10 cellular contexts compared by ENCODE assay signal in the genomic region with DNA sequence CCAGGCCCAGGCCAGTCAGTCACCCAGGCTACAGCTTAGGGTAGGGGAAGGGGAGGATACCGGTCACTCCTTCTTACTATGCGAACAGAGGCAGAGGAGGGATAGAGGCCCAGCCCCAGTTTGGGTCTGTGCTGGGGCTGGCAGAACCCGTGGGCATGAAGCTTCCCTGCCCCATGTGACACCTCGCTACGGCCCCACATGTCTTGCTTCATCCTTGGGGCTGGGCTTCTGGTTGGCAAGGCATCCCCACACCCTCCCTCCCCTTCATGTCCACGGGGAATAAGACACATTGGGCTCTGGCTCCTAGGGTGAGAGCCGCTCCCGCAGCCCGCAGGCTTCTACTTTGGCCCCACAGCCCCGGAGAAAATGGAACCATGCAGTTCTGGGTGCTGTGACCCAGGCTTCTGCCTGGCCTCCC. TPM values are rescaled to one million over a fixed set of nuclear protein-coding genes. Genes with fewer than 3 reads are reported as not detected.
DNase-seq lines count a peak whose midpoint lies in the region; ATAC-seq and TF ChIP-seq lines count a peak whose summit lies in the region.
"Had no signal": no experiment of that assay in that cellular context is flagged by ENCODE, and none has a peak within 500 bp of the region (broad histone marks: within the 10 kb centered on the region; RNA-seq: fewer than 3 reads in every experiment).

No MANE protein-coding gene starts in this region.

- TF ChIP-seq CTCF in Panc1 (IDR thresholded peaks at IDR 0.05) (no peak), thoracic aorta (IDR thresholded peaks at IDR 0.05) (no peak), GM20000 (IDR thresholded peaks at IDR 0.05; ENCODE audit: extremely low read depth, missing control alignments) (no peak)

- in situ Hi-C loops in Panc1 (cut with HindIII; ENCODE audit: low pct_unique_long_range_greater_than_20kb, low sequenced_read_pairs) = no loop called here

- no TSS peak for BruUV-seq in Panc1 (replicated peaks; lab: Mats Ljungman, UMichigan)

- ATAC-seq in Panc1 (peak; percentile 38; the same call in 1 of the 2 replicates), thoracic aorta (ENCODE audit: insufficient number of reproducible peaks, low FRiP score, low read depth) (peak; percentile 4)

- H3K9me3 ChIP-seq in Panc1 (ENCODE audit: control insufficient read depth, insufficient read depth, low read depth, low read length) (no peaks in the 10 kb centered on the region), mucosa of rectum (ENCODE audit: control insufficient read depth in 2 of 2, low read length in 2 of 2) (no peaks in the 10 kb centered on the region), thoracic aorta (no peaks in the 10 kb centered on the region)

- H3K9ac ChIP-seq in mucosa of rectum (ENCODE audit: low read depth in 1 of 2, low read length in 2 of 2) = peak overlapping the region; percentile 49 to 52

- POLR2A ChIA-PET in Panc1 (lab: Charles Lee) = no interaction called here

- intact Hi-C loops in Panc1 (cut with micrococcal nuclease; ENCODE audit: unreplicated experiment) = no loop called here

- no peaks in the 10 kb centered on the region; the same call in none of the 2 replicates for H3K36me3 ChIP-seq in Panc1 (ENCODE audit: control insufficient read depth, insufficient read depth, low read length)
- peaks cover 20 to 27% of the 10 kb centered on the region in 2 donors for H3K36me3 ChIP-seq in mucosa of rectum (ENCODE audit: control insufficient read depth in 2 of 2, insufficient read depth in 2 of 2, low read length in 2 of 2)
- peaks cover 26% of the 10 kb centered on the region for H3K36me3 ChIP-seq in thoracic aorta

- peak overlapping the region; percentile 59; the same call in 1 of the 2 replicates for H3K27ac ChIP-seq in Panc1 (ENCODE audit: low read length)
- peak overlapping the region; percentile 87 to 91 for H3K27ac ChIP-seq in mucosa of rectum (ENCODE audit: low read depth in 2 of 2, low read length in 2 of 2)
- peak overlapping the region; percentile 99 for H3K27ac ChIP-seq in thoracic aorta

- no peak overlapping the region for H3K4me3 ChIP-seq in Panc1 (ENCODE audit: low read depth in 2 of 2, low read length in 2 of 2)
- no peak overlapping the region for H3K4me3 ChIP-seq in mucosa of rectum (ENCODE audit: low read length in 2 of 2)
- peak overlapping the region; percentile 34 for H3K4me3 ChIP-seq in thoracic aorta

- CTCF ChIA-PET in Panc1 (lab: Charles Lee) = interaction anchor here (0.5 kb wide), 1 partner anchor 170 kb away, joined by 3 read pairs; no protein-coding TSS in a partner anchor

- peaks cover 17% of the 10 kb centered on the region for H3K4me1 ChIP-seq in Panc1 (ENCODE audit: control insufficient read depth, insufficient read depth, low read length)
- H3K4me1 ChIP-seq in mucosa of rectum (ENCODE audit: control insufficient read depth in 2 of 2, insufficient read depth in 2 of 2, low read length in 2 of 2) = peaks cover 35 to 42% of the 10 kb centered on the region in 2 donors
- H3K4me1 ChIP-seq in thoracic aorta (ENCODE audit: control insufficient read depth in 1 of 2, low read depth in 2 of 2) = peaks cover 37 to 74% of the 10 kb centered on the region in 2 donors

- DNase-seq in Panc1 (ENCODE audit: low read depth, low spot score) (no peak), epidermal melanocyte (ENCODE audit: insufficient read length, low spot score) (peak; percentile 50), thoracic aorta (ENCODE audit: low spot score) (no peak), ureter (ENCODE audit: low spot score) (no peak), GM20000 (ENCODE audit: low spot score) (no peak), SW480 (ENCODE audit: low spot score) (no peak), NK-92 (lab: John Stamatoyannopoulos, UW; ENCODE audit: unreplicated experiment) (no peak)
- DNase-seq: stimulated activated CD4-positive, alpha-beta T cell treated with anti-CD3 and anti-CD28 coated beads, Interleukin-15, amount 100 ng/mL, for 24 hours had no signal

- H3K27me3 ChIP-seq in Panc1 (ENCODE audit: control insufficient read depth, insufficient read depth, low read length) (no peaks in the 10 kb centered on the region), mucosa of rectum (ENCODE audit: control insufficient read depth in 2 of 2, insufficient read depth in 2 of 2, low read length in 2 of 2) (no peaks in the 10 kb centered on the region), thoracic aorta (replicated peaks; ENCODE audit: insufficient read depth) (no peaks in the 10 kb centered on the region)

RNA-seq across cellular contexts. Expression of gene HS1BP3, which starts 32.4 kb away (rescaled TPM):
- total RNA-seq in Panc1 (2021; ENCODE audit: unreplicated experiment) (46.1 TPM), thoracic aorta (10 to 100 TPM; 40.7 to 65.8 TPM), ureter (37.9 TPM)
- polyA plus RNA-seq in Panc1 (2012; ENCODE audit: insufficient read length) = 45.1 TPM

RNA-seq across cellular contexts. Expression of gene GDF7, which starts 48.5 kb away (rescaled TPM):
- not detected for total RNA-seq in Panc1 (2021; ENCODE audit: unreplicated experiment)
- not detected for polyA plus RNA-seq in Panc1 (2012; ENCODE audit: insufficient read length)
- total RNA-seq in thoracic aorta = 10 to 100 TPM; 39.7 to 40.7 TPM
- 11.0 TPM for total RNA-seq in ureter
- total RNA-seq: HT-29 had no signal

Comparison
In these comparisons a context has a peak if more than half of its experiments do, and no peak if none do; other contexts are left out.
1. RNA of gene GDF7, which starts 48.5 kb away (total RNA-seq): 39.7 to 40.7 TPM in thoracic aorta and 11.0 TPM in ureter (single experiment); not detected in Panc1 (single experiment); every median in the first group is over 10 times any median in the second.
2. Peak in every context shown above with its lines, with median percentiles within 50 percentile points of each other: H3K27ac ChIP-seq.